1 cellular context compared by ENCODE assay signal in the genomic region with DNA sequence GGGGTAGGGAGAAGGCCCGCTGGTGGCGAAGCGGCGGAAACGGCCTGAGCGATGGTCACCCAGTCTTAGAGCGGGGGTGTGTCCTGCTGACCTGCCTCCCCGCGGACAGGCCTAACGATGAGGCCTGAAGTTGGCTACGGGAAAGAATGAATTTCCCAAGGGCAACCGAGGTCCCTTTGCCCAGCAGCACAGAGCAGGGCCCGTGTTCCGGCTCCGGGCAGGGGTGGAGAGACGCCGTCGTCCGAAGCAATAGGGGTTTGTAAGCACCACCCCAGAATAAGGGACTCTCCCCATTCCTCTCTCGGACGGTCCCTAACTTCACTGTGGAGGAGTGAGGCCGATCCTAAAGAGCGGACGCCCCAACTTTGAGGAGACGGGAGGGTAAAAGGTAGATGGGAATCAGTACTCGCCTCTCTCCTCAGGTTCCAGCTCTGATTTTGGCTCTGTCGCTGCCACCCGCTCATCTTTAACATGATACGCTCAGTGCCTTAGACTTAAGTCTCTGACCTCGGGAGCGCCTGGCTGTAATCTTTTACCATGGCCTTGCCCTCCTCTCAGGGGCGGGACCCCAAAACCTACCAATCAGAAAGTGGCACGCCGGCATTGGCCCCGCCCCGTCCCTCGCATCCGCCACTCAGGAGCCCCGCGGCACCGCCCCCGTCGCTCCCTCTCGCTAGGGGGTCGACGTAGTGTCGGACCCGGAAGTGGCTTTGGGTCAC.
TF ChIP-seq lines count a peak whose summit lies in the region.

A gene with protein sequence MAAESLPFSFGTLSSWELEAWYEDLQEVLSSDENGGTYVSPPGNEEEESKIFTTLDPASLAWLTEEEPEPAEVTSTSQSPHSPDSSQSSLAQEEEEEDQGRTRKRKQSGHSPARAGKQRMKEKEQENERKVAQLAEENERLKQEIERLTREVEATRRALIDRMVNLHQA (minus strand): TSS at position 507 of the 719 bp plus-strand sequence. CDS start 3,108 bp downstream, outside the sequence.

TF ChIP-seq in GM12878, 131 proteins besides CTCF, POLR2A, EP300 and RAD21 (continued from another document and continues in another):
- TF ChIP-seq ZNF217 (IDR thresholded peaks at IDR 0.05): no peak
- TF ChIP-seq, protein P1, sequence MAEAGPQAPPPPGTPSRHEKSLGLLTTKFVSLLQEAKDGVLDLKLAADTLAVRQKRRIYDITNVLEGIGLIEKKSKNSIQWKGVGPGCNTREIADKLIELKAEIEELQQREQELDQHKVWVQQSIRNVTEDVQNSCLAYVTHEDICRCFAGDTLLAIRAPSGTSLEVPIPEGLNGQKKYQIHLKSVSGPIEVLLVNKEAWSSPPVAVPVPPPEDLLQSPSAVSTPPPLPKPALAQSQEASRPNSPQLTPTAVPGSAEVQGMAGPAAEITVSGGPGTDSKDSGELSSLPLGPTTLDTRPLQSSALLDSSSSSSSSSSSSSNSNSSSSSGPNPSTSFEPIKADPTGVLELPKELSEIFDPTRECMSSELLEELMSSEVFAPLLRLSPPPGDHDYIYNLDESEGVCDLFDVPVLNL (IDR thresholded peaks at IDR 0.05; ENCODE audit: low read depth, low read length): no peak
- TF ChIP-seq POLR2AphosphoS5 (IDR thresholded peaks at IDR 0.05; ENCODE audit: low read length): peak; percentile 100
- TF ChIP-seq, protein P2, sequence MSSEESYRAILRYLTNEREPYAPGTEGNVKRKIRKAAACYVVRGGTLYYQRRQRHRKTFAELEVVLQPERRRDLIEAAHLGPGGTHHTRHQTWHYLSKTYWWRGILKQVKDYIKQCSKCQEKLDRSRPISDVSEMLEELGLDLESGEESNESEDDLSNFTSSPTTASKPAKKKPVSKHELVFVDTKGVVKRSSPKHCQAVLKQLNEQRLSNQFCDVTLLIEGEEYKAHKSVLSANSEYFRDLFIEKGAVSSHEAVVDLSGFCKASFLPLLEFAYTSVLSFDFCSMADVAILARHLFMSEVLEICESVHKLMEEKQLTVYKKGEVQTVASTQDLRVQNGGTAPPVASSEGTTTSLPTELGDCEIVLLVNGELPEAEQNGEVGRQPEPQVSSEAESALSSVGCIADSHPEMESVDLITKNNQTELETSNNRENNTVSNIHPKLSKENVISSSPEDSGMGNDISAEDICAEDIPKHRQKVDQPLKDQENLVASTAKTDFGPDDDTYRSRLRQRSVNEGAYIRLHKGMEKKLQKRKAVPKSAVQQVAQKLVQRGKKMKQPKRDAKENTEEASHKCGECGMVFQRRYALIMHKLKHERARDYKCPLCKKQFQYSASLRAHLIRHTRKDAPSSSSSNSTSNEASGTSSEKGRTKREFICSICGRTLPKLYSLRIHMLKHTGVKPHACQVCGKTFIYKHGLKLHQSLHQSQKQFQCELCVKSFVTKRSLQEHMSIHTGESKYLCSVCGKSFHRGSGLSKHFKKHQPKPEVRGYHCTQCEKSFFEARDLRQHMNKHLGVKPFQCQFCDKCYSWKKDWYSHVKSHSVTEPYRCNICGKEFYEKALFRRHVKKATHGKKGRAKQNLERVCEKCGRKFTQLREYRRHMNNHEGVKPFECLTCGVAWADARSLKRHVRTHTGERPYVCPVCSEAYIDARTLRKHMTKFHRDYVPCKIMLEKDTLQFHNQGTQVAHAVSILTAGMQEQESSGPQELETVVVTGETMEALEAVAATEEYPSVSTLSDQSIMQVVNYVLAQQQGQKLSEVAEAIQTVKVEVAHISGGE (CRISPR knock-in tag; IDR thresholded peaks at IDR 0.05): no peak
- no peak for TF ChIP-seq TCF7 (IDR thresholded peaks at IDR 0.05; ENCODE audit: borderline replicate concordance)
- no peak for TF ChIP-seq RCOR1 (conservative IDR thresholded peaks at IDR 0.05; ENCODE audit: low read depth, low read length)
- peak; percentile 87 for TF ChIP-seq JUNB (IDR thresholded peaks at IDR 0.05)
- TF ChIP-seq FOS (IDR thresholded peaks at IDR 0.05; ENCODE audit: borderline replicate concordance, extremely low read depth, insufficient read length): peak; percentile 28
- peak; percentile 48; the same call in 1 of the 2 replicates for TF ChIP-seq RAD51 (IDR thresholded peaks at IDR 0.05)
- TF ChIP-seq, protein P3, sequence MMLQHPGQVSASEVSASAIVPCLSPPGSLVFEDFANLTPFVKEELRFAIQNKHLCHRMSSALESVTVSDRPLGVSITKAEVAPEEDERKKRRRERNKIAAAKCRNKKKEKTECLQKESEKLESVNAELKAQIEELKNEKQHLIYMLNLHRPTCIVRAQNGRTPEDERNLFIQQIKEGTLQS (IDR thresholded peaks at IDR 0.05; ENCODE audit: borderline replicate concordance, extremely low read depth, low read depth, low read length): peak; percentile 70; the same call in 1 of the 2 replicates
- TF ChIP-seq SMC3 (IDR thresholded peaks at IDR 0.05; ENCODE audit: borderline replicate concordance, low read length): no peak
- TF ChIP-seq FOXK2 (IDR thresholded peaks at IDR 0.05): no peak
- peak; percentile 45; the same call in 1 of the 2 replicates for TF ChIP-seq RFX5 (IDR thresholded peaks at IDR 0.05; ENCODE audit: low read depth, low read length)
- TF ChIP-seq HDAC2 (IDR thresholded peaks at IDR 0.05): no peak
- TF ChIP-seq NR2C1 (IDR thresholded peaks at IDR 0.05): peak; percentile 55
- TF ChIP-seq CEBPB (IDR thresholded peaks at IDR 0.05; ENCODE audit: borderline replicate concordance in 1 of 2, low read depth in 2 of 2, low read length in 2 of 2): no peak
- TF ChIP-seq, protein P4, sequence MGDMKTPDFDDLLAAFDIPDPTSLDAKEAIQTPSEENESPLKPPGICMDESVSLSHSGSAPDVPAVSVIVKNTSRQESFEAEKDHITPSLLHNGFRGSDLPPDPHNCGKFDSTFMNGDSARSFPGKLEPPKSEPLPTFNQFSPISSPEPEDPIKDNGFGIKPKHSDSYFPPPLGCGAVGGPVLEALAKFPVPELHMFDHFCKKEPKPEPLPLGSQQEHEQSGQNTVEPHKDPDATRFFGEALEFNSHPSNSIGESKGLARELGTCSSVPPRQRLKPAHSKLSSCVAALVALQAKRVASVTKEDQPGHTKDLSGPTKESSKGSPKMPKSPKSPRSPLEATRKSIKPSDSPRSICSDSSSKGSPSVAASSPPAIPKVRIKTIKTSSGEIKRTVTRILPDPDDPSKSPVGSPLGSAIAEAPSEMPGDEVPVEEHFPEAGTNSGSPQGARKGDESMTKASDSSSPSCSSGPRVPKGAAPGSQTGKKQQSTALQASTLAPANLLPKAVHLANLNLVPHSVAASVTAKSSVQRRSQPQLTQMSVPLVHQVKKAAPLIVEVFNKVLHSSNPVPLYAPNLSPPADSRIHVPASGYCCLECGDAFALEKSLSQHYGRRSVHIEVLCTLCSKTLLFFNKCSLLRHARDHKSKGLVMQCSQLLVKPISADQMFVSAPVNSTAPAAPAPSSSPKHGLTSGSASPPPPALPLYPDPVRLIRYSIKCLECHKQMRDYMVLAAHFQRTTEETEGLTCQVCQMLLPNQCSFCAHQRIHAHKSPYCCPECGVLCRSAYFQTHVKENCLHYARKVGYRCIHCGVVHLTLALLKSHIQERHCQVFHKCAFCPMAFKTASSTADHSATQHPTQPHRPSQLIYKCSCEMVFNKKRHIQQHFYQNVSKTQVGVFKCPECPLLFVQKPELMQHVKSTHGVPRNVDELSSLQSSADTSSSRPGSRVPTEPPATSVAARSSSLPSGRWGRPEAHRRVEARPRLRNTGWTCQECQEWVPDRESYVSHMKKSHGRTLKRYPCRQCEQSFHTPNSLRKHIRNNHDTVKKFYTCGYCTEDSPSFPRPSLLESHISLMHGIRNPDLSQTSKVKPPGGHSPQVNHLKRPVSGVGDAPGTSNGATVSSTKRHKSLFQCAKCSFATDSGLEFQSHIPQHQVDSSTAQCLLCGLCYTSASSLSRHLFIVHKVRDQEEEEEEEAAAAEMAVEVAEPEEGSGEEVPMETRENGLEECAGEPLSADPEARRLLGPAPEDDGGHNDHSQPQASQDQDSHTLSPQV (IDR thresholded peaks at IDR 0.05): no peak
- TF ChIP-seq TAF1 (IDR thresholded peaks at IDR 0.05; ENCODE audit: borderline replicate concordance, low read depth, low read length): peak; percentile 97
- TF ChIP-seq, protein P5, sequence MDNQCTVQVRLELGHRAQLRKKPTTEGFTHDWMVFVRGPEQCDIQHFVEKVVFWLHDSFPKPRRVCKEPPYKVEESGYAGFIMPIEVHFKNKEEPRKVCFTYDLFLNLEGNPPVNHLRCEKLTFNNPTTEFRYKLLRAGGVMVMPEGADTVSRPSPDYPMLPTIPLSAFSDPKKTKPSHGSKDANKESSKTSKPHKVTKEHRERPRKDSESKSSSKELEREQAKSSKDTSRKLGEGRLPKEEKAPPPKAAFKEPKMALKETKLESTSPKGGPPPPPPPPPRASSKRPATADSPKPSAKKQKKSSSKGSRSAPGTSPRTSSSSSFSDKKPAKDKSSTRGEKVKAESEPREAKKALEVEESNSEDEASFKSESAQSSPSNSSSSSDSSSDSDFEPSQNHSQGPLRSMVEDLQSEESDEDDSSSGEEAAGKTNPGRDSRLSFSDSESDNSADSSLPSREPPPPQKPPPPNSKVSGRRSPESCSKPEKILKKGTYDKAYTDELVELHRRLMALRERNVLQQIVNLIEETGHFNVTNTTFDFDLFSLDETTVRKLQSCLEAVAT (IDR thresholded peaks at IDR 0.05): peak; percentile 90
- no peak for TF ChIP-seq SREBF2 (IDR thresholded peaks at IDR 0.05; ENCODE audit: low read length)
- TF ChIP-seq, protein P6, sequence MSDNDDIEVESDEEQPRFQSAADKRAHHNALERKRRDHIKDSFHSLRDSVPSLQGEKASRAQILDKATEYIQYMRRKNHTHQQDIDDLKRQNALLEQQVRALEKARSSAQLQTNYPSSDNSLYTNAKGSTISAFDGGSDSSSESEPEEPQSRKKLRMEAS (IDR thresholded peaks at IDR 0.05; ENCODE audit: low read depth, low read length): no peak; the same call in 1 of the 2 replicates
- peak; percentile 67 for TF ChIP-seq NBN (IDR thresholded peaks at IDR 0.05)
- no peak for TF ChIP-seq ZSCAN29 (IDR thresholded peaks at IDR 0.05)
- no peak for TF ChIP-seq SREBF1 (IDR thresholded peaks at IDR 0.05; ENCODE audit: low read length)
- no peak; the same call in 1 of the 2 replicates for TF ChIP-seq SPI1 (IDR thresholded peaks at IDR 0.05; ENCODE audit: borderline replicate concordance, insufficient read depth, low read depth, low read length)
- no peak for TF ChIP-seq SRF (IDR thresholded peaks at IDR 0.05; ENCODE audit: low read depth in 2 of 2, low read length in 2 of 2)
- 0 out of 2 replicates have a peak, but pooled peaks have one; percentile 44 for TF ChIP-seq ZNF207 (IDR thresholded peaks at IDR 0.05; ENCODE audit: borderline replicate concordance)
- peak; percentile 55; the same call in 1 of the 2 replicates for TF ChIP-seq RUNX3 (IDR thresholded peaks at IDR 0.05; ENCODE audit: low read length)
- TF ChIP-seq YY1 (IDR thresholded peaks at IDR 0.05; ENCODE audit: low read depth, low read length): peak; percentile 77
- TF ChIP-seq MEF2B (IDR thresholded peaks at IDR 0.05; ENCODE audit: partially characterized antibody, poor library complexity, severe bottlenecking): no peak
- TF ChIP-seq PAX5 (IDR thresholded peaks at IDR 0.05; ENCODE audit: borderline replicate concordance, low read depth, low read length): no peak
- TF ChIP-seq BHLHE40 (IDR thresholded peaks at IDR 0.05; ENCODE audit: borderline replicate concordance in 1 of 2, low read depth in 2 of 2, low read length in 1 of 2): peak in 1 of 2 experiments; percentile 85; a peak in 2 of 4 replicates
- TF ChIP-seq, protein P7, sequence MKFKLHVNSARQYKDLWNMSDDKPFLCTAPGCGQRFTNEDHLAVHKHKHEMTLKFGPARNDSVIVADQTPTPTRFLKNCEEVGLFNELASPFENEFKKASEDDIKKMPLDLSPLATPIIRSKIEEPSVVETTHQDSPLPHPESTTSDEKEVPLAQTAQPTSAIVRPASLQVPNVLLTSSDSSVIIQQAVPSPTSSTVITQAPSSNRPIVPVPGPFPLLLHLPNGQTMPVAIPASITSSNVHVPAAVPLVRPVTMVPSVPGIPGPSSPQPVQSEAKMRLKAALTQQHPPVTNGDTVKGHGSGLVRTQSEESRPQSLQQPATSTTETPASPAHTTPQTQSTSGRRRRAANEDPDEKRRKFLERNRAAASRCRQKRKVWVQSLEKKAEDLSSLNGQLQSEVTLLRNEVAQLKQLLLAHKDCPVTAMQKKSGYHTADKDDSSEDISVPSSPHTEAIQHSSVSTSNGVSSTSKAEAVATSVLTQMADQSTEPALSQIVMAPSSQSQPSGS (IDR thresholded peaks at IDR 0.05; ENCODE audit: low read length): no peak
- no peak for TF ChIP-seq MYB (IDR thresholded peaks at IDR 0.05; ENCODE audit: borderline replicate concordance, low read depth, low read length)
- TF ChIP-seq SMARCA5 (IDR thresholded peaks at IDR 0.05): no peak
- TF ChIP-seq HDAC6 (IDR thresholded peaks at IDR 0.05; ENCODE audit: unreplicated experiment): peak; percentile 86
- TF ChIP-seq ZNF274 (IDR thresholded peaks at IDR 0.05; ENCODE audit: insufficient read depth, insufficient read length): no peak
- no peak for TF ChIP-seq MEF2A (IDR thresholded peaks at IDR 0.05; ENCODE audit: insufficient read depth, low read depth, low read length)
- TF ChIP-seq NFXL1 (IDR thresholded peaks at IDR 0.05; ENCODE audit: borderline replicate concordance): no peak
- TF ChIP-seq BMI1 (IDR thresholded peaks at IDR 0.05; ENCODE audit: borderline replicate concordance): no peak
- TF ChIP-seq, protein P8, sequence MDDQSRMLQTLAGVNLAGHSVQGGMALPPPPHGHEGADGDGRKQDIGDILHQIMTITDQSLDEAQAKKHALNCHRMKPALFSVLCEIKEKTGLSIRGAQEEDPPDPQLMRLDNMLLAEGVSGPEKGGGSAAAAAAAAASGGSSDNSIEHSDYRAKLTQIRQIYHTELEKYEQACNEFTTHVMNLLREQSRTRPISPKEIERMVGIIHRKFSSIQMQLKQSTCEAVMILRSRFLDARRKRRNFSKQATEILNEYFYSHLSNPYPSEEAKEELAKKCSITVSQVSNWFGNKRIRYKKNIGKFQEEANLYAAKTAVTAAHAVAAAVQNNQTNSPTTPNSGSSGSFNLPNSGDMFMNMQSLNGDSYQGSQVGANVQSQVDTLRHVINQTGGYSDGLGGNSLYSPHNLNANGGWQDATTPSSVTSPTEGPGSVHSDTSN (IDR thresholded peaks at IDR 0.05; ENCODE audit: insufficient replicate concordance, low read depth, low read length): peak; percentile 76
